8 cellular contexts compared by ENCODE assay signal in genomic region chr5:55994502-55994997, GRCh38. TPM values are rescaled to one million over a fixed set of nuclear protein-coding genes. Genes with fewer than 3 reads are reported as not detected.
A peak's percentile ranks its signal among the peaks of the same experiment; 100 is the strongest.
DNase-seq lines count a peak whose midpoint lies in the region; ATAC-seq lines count a peak whose summit lies in the region.

IL6ST (minus strand) TSS chr5:55994963; CDS start chr5:55976278, 18,685 bp downstream.

- H2BK120ac ChIP-seq in mesenchymal stem cell (ENCODE audit: low read depth, low read length) = peak within 1 kb of the TSS; percentile 91

- peak within 1 kb of the TSS; percentile 72 for H3K4me2 ChIP-seq in mesenchymal stem cell (ENCODE audit: low read length, poor library complexity, severe bottlenecking)

- peak within 1 kb of the TSS; percentile 99 to 100 for H3K4ac ChIP-seq in mesenchymal stem cell (ENCODE audit: low read depth in 1 of 2, low read length in 2 of 2)

- peak within 1 kb of the TSS; percentile 81 to 100 for H3K14ac ChIP-seq in mesenchymal stem cell (ENCODE audit: low read length in 2 of 2)

- H3K4me1 Mint-ChIP-seq in effector memory CD8-positive, alpha-beta T cell (ENCODE audit: low read depth in 2 of 2) = peaks cover 25 to 36% of the 10 kb centered on the region in 2 donors

- no peak for DNase-seq in Caki2 (ENCODE audit: low read depth)
- peak; percentile 30 for DNase-seq in T-helper 22 cell (ENCODE audit: low read depth)
- peak; percentile 17 to 42 (median 25) for DNase-seq in effector memory CD8-positive, alpha-beta T cell
- DNase-seq in mesenchymal stem cell = peak; percentile 96
- no peak for DNase-seq in GDM1 (lab: John Stamatoyannopoulos, UW)

- H3K4me3 Mint-ChIP-seq in effector memory CD8-positive, alpha-beta T cell = peak within 1 kb of the TSS; percentile 89 to 93

- H4K91ac ChIP-seq in mesenchymal stem cell (ENCODE audit: low read length) = peak within 1 kb of the TSS; percentile 100

- ATAC-seq in GM19372 (IDR thresholded peaks at IDR 0.05; ENCODE audit: low read depth, unreplicated experiment) (peak; percentile 26), HG03442 (IDR thresholded peaks at IDR 0.05; ENCODE audit: unreplicated experiment) (peak; percentile 37)
- ATAC-seq in effector memory CD8-positive, alpha-beta T cell (replicated peaks) = peak; percentile 19

- H2BK15ac ChIP-seq in mesenchymal stem cell (ENCODE audit: low read depth, poor library complexity, severe bottlenecking) = peak within 1 kb of the TSS; percentile 88

- H3K36me3 Mint-ChIP-seq in effector memory CD8-positive, alpha-beta T cell (ENCODE audit: insufficient read depth) = peaks cover 9% of the 10 kb centered on the region

- H3K27ac Mint-ChIP-seq in effector memory CD8-positive, alpha-beta T cell = peak within 1 kb of the TSS; percentile 91 to 93

- H3K9ac ChIP-seq in mesenchymal stem cell (ENCODE audit: low read length) = peak within 1 kb of the TSS; percentile 100

- H3K36me3 ChIP-seq in mesenchymal stem cell (ENCODE audit: control insufficient read depth in 1 of 2, insufficient read depth in 2 of 2, low read depth in 1 of 2, low read length in 2 of 2) = peaks cover 0 to 10% of the 10 kb centered on the region in 2 experiments
- no peaks in the 10 kb centered on the region for H3K36me3 ChIP-seq in thymus (ENCODE audit: control insufficient read depth, insufficient read depth)

- peak within 1 kb of the TSS; percentile 97 to 100 for H3K18ac ChIP-seq in mesenchymal stem cell (ENCODE audit: low read depth in 1 of 2, low read length in 2 of 2)

- H3K27ac ChIP-seq in mesenchymal stem cell (ENCODE audit: low read length, poor library complexity, severe bottlenecking) = peak within 1 kb of the TSS; percentile 87
- H3K27ac ChIP-seq in thymus (ENCODE audit: low read depth) = peak within 1 kb of the TSS; percentile 98

- no peaks in the 10 kb centered on the region for H3K9me3 Mint-ChIP-seq in effector memory CD8-positive, alpha-beta T cell

- H3K27me3 ChIP-seq in mesenchymal stem cell (ENCODE audit: control insufficient read depth in 1 of 2, insufficient read depth in 1 of 2, low read length in 2 of 2) (no peaks in the 10 kb centered on the region), thymus (ENCODE audit: control insufficient read depth, insufficient read depth) (no peaks in the 10 kb centered on the region)

- H2AK5ac ChIP-seq in mesenchymal stem cell (ENCODE audit: low read length, severe bottlenecking) = no peak within 1 kb of the TSS

- H3K4me1 ChIP-seq in mesenchymal stem cell (ENCODE audit: control insufficient read depth, insufficient read depth, low read depth, low read length) = no peaks in the 10 kb centered on the region
- no peaks in the 10 kb centered on the region for H3K4me1 ChIP-seq in thymus (ENCODE audit: control insufficient read depth, insufficient read depth, low read length)

- peak within 1 kb of the TSS in 1 of 2 experiments; percentile 99 for H3K23ac ChIP-seq in mesenchymal stem cell (ENCODE audit: low read length in 2 of 2)

- H3K4me3 ChIP-seq in mesenchymal stem cell (ENCODE audit: insufficient read depth in 1 of 2, low read depth in 1 of 2, low read length in 2 of 2) (peak within 1 kb of the TSS; percentile 98 to 99), thymus (ENCODE audit: low read length) (peak within 1 kb of the TSS; percentile 65)

- peak within 1 kb of the TSS; percentile 96 for H2BK5ac ChIP-seq in mesenchymal stem cell (ENCODE audit: low read depth, low read length, poor library complexity, severe bottlenecking)

- peak within 1 kb of the TSS; percentile 100 for H4K8ac ChIP-seq in mesenchymal stem cell (ENCODE audit: low read length)

- in situ Hi-C loops in Caki2 (cut with HindIII; ENCODE audit: low pct_unique_long_range_greater_than_20kb, low sequenced_read_pairs) = no loop called here

- no peaks in the 10 kb centered on the region for H3K27me3 Mint-ChIP-seq in effector memory CD8-positive, alpha-beta T cell

- peak within 1 kb of the TSS; percentile 87 to 99 for H2BK12ac ChIP-seq in mesenchymal stem cell (ENCODE audit: low read length in 2 of 2)

- H2AFZ ChIP-seq in mesenchymal stem cell (ENCODE audit: low read depth, low read length) = no peak within 1 kb of the TSS

- under 1% methylated on average over 46 of the region's 48 CpGs for WGBS in mesenchymal stem cell
- under 1% methylated on average over 48 of the region's 48 CpGs for WGBS in thymus

- H3K9me3 ChIP-seq in mesenchymal stem cell (ENCODE audit: control insufficient read depth, low read length) (no peaks in the 10 kb centered on the region), thymus (ENCODE audit: control insufficient read depth) (no peaks in the 10 kb centered on the region)

- no peaks in the 10 kb centered on the region for H3K79me1 ChIP-seq in mesenchymal stem cell (replicated peaks; ENCODE audit: low read length, poor library complexity, severe bottlenecking)

RNA-seq across cellular contexts. Expression of gene IL6ST, which starts in this region (rescaled TPM):
- 33.3 and 65.9 TPM in 2 replicates for total RNA-seq in Caki2 (2014; rRNA removed; shearing (Covaris generic); ENCODE audit: low replicate concordance)
- polyA plus RNA-seq in mesenchymal stem cell (2013, experiment 1 of 2) = 1,394 TPM
- polyA plus RNA-seq in mesenchymal stem cell (2013, experiment 2 of 2) = 1,387 TPM
- polyA plus RNA-seq in thymus = 94.1 TPM

Comparison
In these comparisons a context has a peak if more than half of its experiments do, and no peak if none do; other contexts are left out.
1. DNase-seq: peak in T-helper 22 cell (single experiment), effector memory CD8-positive, alpha-beta T cell (3 of 3) and mesenchymal stem cell (single experiment); none in Caki2 (single experiment) and GDM1 (single experiment).
2. Peak in every context shown above with its lines, with median percentiles within 50 percentile points of each other: ATAC-seq.